In genomic region chr13:74111901-74112824, GRCh38 we compare ENCODE assay signal across 26 cellular contexts. TPM values are rescaled to one million over a fixed set of nuclear protein-coding genes. Genes with fewer than 3 reads are reported as not detected.
DNase-seq lines count a peak whose midpoint lies in the region; ATAC-seq and TF ChIP-seq lines count a peak whose summit lies in the region.
"Had no signal": no experiment of that assay in that cellular context is flagged by ENCODE, and none has a peak within 500 bp of the region (broad histone marks: within the 10 kb centered on the region; RNA-seq: fewer than 3 reads in every experiment).

No MANE protein-coding gene starts in this region.

- ATAC-seq in activated T-helper 17 cell treated with anti-CD3 and anti-CD28 coated beads, Interleukin-2, amount 50 U/mL, for 72 hours (replicated peaks): no peak
- peak; percentile 72 to 81 (median 78) for ATAC-seq in right lobe of liver
- ATAC-seq in aorta (ENCODE audit: low FRiP score): no peak
- no peak for ATAC-seq in SK-N-SH treated with all-trans-retinoic acid at 6 μM for 48 hours
- ATAC-seq: heart left ventricle, K562, left lung, upper lobe of right lung had no signal

- WGBS in mammary epithelial cell (ENCODE audit: low coverage, missing lambda C conversion rate): 51% methylated on average over 5 of the region's 5 CpGs
- WGBS in right lobe of liver (ENCODE audit: insufficient coverage, low coverage, low lambda C conversion rate, missing lambda C conversion rate): 16% methylated on average over 5 of the region's 5 CpGs
- 14 to 16% methylated on average over 5 of the region's 5 CpGs for WGBS in aorta, 2 donors
- WGBS in testis, 2 donors: 46 to 48% methylated on average over 5 of the region's 5 CpGs

- H3K9me3 ChIP-seq in mammary epithelial cell (replicated peaks; ENCODE audit: insufficient read depth, low read length) (no peaks in the 10 kb centered on the region), breast epithelium (no peaks in the 10 kb centered on the region), right lobe of liver (no peaks in the 10 kb centered on the region), aorta (ENCODE audit: control insufficient read depth, low read length) (no peaks in the 10 kb centered on the region), testis (no peaks in the 10 kb centered on the region)
- H3K9me3 ChIP-seq: left lung, SJCRH30, upper lobe of right lung had no signal

- no peak overlapping the region for H3K4me3 ChIP-seq in mammary epithelial cell (replicated peaks in 1 of 3; ENCODE audit: insufficient read depth in 1 of 3, low read depth in 2 of 3, low read length in 3 of 3)
- H3K4me3 ChIP-seq in breast epithelium: no peak overlapping the region
- H3K4me3 ChIP-seq in right lobe of liver: peak overlapping the region in 1 of 3 donors; percentile 15
- peak overlapping the region in 1 of 2 donors; percentile 26 for H3K4me3 ChIP-seq in aorta (ENCODE audit: low read length in 2 of 2)
- no peak overlapping the region for H3K4me3 ChIP-seq in testis
- H3K4me3 ChIP-seq: heart left ventricle, K562, left lung, MG63, SJCRH30, upper lobe of right lung had no signal

- TF ChIP-seq CTCF in mammary epithelial cell (conservative IDR thresholded peaks at IDR 0.05 in 1 of 2, IDR thresholded peaks at IDR 0.05 in 1 of 2; ENCODE audit: extremely low read depth in 1 of 2, insufficient read depth in 1 of 2, low read depth in 1 of 2, low read length in 2 of 2) (no peak), breast epithelium (IDR thresholded peaks at IDR 0.05) (no peak), right lobe of liver (IDR thresholded peaks at IDR 0.05) (peak in 1 of 4 donors; percentile 36), testis (IDR thresholded peaks at IDR 0.05) (no peak)

- CTCF ChIA-PET in mammary epithelial cell (lab: Charles Lee; ENCODE audit: low non-redundant PET): interaction anchor here (0.7 kb wide), 1 partner anchor 37 kb away, joined by 6 read pairs; no protein-coding TSS in a partner anchor

- H3K27ac ChIP-seq in mammary epithelial cell (ENCODE audit: insufficient read depth, low read depth, low read length) (no peak overlapping the region), breast epithelium (no peak overlapping the region), right lobe of liver (peak overlapping the region; percentile 15 to 73 (median 60)), aorta (ENCODE audit: low read depth in 1 of 2, low read length in 2 of 2) (peak overlapping the region; percentile 77 to 87), testis (no peak overlapping the region)
- H3K27ac ChIP-seq: C4-2B, epithelial cell of prostate, left lung, SJCRH30, upper lobe of right lung had no signal

- no TSS peak for BruUV-seq in mammary epithelial cell (replicated peaks; lab: Mats Ljungman, UMichigan)

- no peak overlapping the region for H3K9ac ChIP-seq in mammary epithelial cell (ENCODE audit: insufficient read depth, low read length)

- peaks cover 22% of the 10 kb centered on the region for H3K36me3 Mint-ChIP-seq in activated T-helper 17 cell treated with anti-CD3 and anti-CD28 coated beads, Interleukin-2, amount 50 U/mL, for 72 hours (ENCODE audit: low read depth)

- peak overlapping the region; percentile 26 for H3K4me3 Mint-ChIP-seq in activated T-helper 17 cell treated with anti-CD3 and anti-CD28 coated beads, Interleukin-2, amount 50 U/mL, for 72 hours
- H3K4me3 Mint-ChIP-seq: activated CD4-positive, alpha-beta T cell treated with anti-CD3 and anti-CD28 coated beads, Interleukin-2, amount 10 ng/mL, durations not matched to agents 7 days and 5 days had no signal

- no peak overlapping the region for H3K27ac Mint-ChIP-seq in activated T-helper 17 cell treated with anti-CD3 and anti-CD28 coated beads, Interleukin-2, amount 50 U/mL, for 72 hours
- H3K27ac Mint-ChIP-seq: activated CD4-positive, alpha-beta T cell treated with anti-CD3 and anti-CD28 coated beads, Interleukin-2, amount 10 ng/mL, durations not matched to agents 7 days and 5 days had no signal

- intact Hi-C loops in mammary epithelial cell (cut with micrococcal nuclease) (no loop called here), breast epithelium (cut with DNase I; ENCODE audit: low total_unique reads) (no loop called here), right lobe of liver (cut with DNase I) (no loop called here), aorta (cut with DNase I) (loop anchor here in 1 of 2 donors (2.0 kb wide), 1 partner anchor 49 kb away; no protein-coding TSS in a partner anchor), testis (cut with DNase I; ENCODE audit: low total_unique reads) (no loop called here)

- no peak overlapping the region for H2AFZ ChIP-seq in mammary epithelial cell (ENCODE audit: low read depth, low read length)

- TF ChIP-seq POLR2A in breast epithelium (IDR thresholded peaks at IDR 0.05): no peak
- no peak for TF ChIP-seq POLR2A in right lobe of liver (IDR thresholded peaks at IDR 0.05)
- no peak for TF ChIP-seq POLR2A in testis (IDR thresholded peaks at IDR 0.05)

- no peaks in the 10 kb centered on the region for H3K27me3 Mint-ChIP-seq in activated T-helper 17 cell treated with anti-CD3 and anti-CD28 coated beads, Interleukin-2, amount 50 U/mL, for 72 hours
- H3K27me3 Mint-ChIP-seq: activated CD4-positive, alpha-beta T cell treated with anti-CD3 and anti-CD28 coated beads, Interleukin-2, amount 10 ng/mL, durations not matched to agents 7 days and 5 days had no signal

- H3K36me3 ChIP-seq in mammary epithelial cell (ENCODE audit: insufficient read depth, low read length) (no peaks in the 10 kb centered on the region), breast epithelium (no peaks in the 10 kb centered on the region), right lobe of liver (no peaks in the 10 kb centered on the region), aorta (ENCODE audit: control insufficient read depth in 1 of 2, insufficient read depth in 2 of 2, low read length in 1 of 2) (no peaks in the 10 kb centered on the region), testis (ENCODE audit: low read depth, missing control alignments) (no peaks in the 10 kb centered on the region)
- H3K36me3 ChIP-seq: heart left ventricle, left lung, MG63, SJCRH30, upper lobe of right lung had no signal

- dilution Hi-C loops in mammary epithelial cell (cut with HindIII; ENCODE audit: low sequenced_read_pairs): no loop called here

- DNase-seq in mammary epithelial cell (no peak), breast epithelium (ENCODE audit: low spot score in 2 of 2) (no peak), right lobe of liver (no peak), aorta (no peak), GM19240 (ENCODE audit: insufficient read length, low spot score) (no peak), testis (no peak)
- DNase-seq: ACHN; activated CD4-positive, alpha-beta T cell treated with anti-CD3 and anti-CD28 coated beads, Interleukin-2, amount 10 ng/mL, durations not matched to agents 7 days and 5 days; activated CD8-positive, alpha-beta memory T cell treated with anti-CD3 and anti-CD28 coated beads, Interleukin-2, amount 50 U/mL, for 48 hours; activated effector memory CD4-positive, alpha-beta T cell treated with anti-CD3 and anti-CD28 coated beads, Interleukin-2, amount 50 U/mL, for 16 hours; amniotic stem cell; heart left ventricle; left lung; MG63; NCI-H1417; NCI-H2107; NCI-H446 treated with DMSO at 0.1 percent for 48 hours; NK-92 treated with Interleukin-12 subunit alpha and Interleukin-12 subunit beta, amount 100 ng/mL, for 24 hours; SJCRH30; stimulated activated CD4-positive, alpha-beta T cell treated with anti-CD3 and anti-CD28 coated beads, Interleukin-4, amount 100 ng/mL, for 24 hours; upper lobe of right lung had no signal

- H3K4me1 ChIP-seq in mammary epithelial cell (ENCODE audit: insufficient read depth, low read length) (peaks cover 14% of the 10 kb centered on the region), breast epithelium (no peaks in the 10 kb centered on the region), right lobe of liver (peaks cover 0 to 48% (median 9%) of the 10 kb centered on the region in 4 donors), aorta (ENCODE audit: control insufficient read depth in 1 of 2, insufficient read depth in 2 of 2, low read length in 2 of 2) (peaks cover 0 to 15% of the 10 kb centered on the region in 2 donors), testis (no peaks in the 10 kb centered on the region)
- H3K4me1 ChIP-seq: left lung, SJCRH30, upper lobe of right lung had no signal

- peaks cover 61% of the 10 kb centered on the region for H3K4me1 Mint-ChIP-seq in activated T-helper 17 cell treated with anti-CD3 and anti-CD28 coated beads, Interleukin-2, amount 50 U/mL, for 72 hours

- no peaks in the 10 kb centered on the region for H3K27me3 ChIP-seq in mammary epithelial cell (ENCODE audit: insufficient read depth, low read length)
- H3K27me3 ChIP-seq in breast epithelium: no peaks in the 10 kb centered on the region
- H3K27me3 ChIP-seq in right lobe of liver: no peaks in the 10 kb centered on the region
- H3K27me3 ChIP-seq in aorta (ENCODE audit: control insufficient read depth in 1 of 2, insufficient read depth in 2 of 2, low read length in 1 of 2): no peaks in the 10 kb centered on the region
- no peaks in the 10 kb centered on the region for H3K27me3 ChIP-seq in testis
- H3K27me3 ChIP-seq: heart left ventricle, left lung, MG63, SJCRH30, upper lobe of right lung had no signal

- no peaks in the 10 kb centered on the region for H4K20me1 ChIP-seq in mammary epithelial cell (ENCODE audit: insufficient read depth, low read length)

- peaks cover 77% of the 10 kb centered on the region for H3K79me2 ChIP-seq in mammary epithelial cell (ENCODE audit: insufficient read depth, low read length)

- in situ Hi-C loops in mammary epithelial cell (cut with MboI; ENCODE audit: low sequenced_read_pairs in 2 of 2): no loop called here

- peak overlapping the region; percentile 18 for H3K4me2 ChIP-seq in mammary epithelial cell (ENCODE audit: insufficient read depth, low read depth, low read length)

- H3K9me3 Mint-ChIP-seq in activated T-helper 17 cell treated with anti-CD3 and anti-CD28 coated beads, Interleukin-2, amount 50 U/mL, for 72 hours: peaks cover 12% of the 10 kb centered on the region

TF ChIP-seq in SK-N-SH treated with all-trans-retinoic acid at 6 μM for 48 hours, 23 proteins besides CTCF, POLR2A, EP300 and RAD21:
- TF ChIP-seq BACH2 (CRISPR knock-in tag; IDR thresholded peaks at IDR 0.05; ENCODE audit: borderline replicate concordance) (no peak), ZNF8 (CRISPR knock-in tag; IDR thresholded peaks at IDR 0.05) (no peak), CSDC2 (CRISPR knock-in tag; IDR thresholded peaks at IDR 0.05) (no peak)

RNA-seq across cellular contexts. Expression of gene KLF12, which starts 22.0 kb away (rescaled TPM):
- 10 to 100 TPM; 10.7 to 11.9 TPM for total RNA-seq in mammary epithelial cell
- polyA plus RNA-seq in mammary epithelial cell: 8.2 TPM
- 9.0 TPM for polyA minus RNA-seq in mammary epithelial cell
- total RNA-seq in breast epithelium: 10 to 100 TPM in 1 of 3 donors, 1 to 10 TPM in 2; 8.5 to 13.6 (median 9.8) TPM
- total RNA-seq in activated T-helper 17 cell treated with anti-CD3 and anti-CD28 coated beads, Interleukin-2, amount 50 U/mL, for 72 hours: 10 to 100 TPM; 14.3 to 30.5 TPM
- total RNA-seq in right lobe of liver: 10 to 100 TPM in 3 of 6 experiments, 1 to 10 TPM in 3; 6.0 to 20.7 (median 10.4) TPM
- total RNA-seq in aorta: 10 to 100 TPM; 29.5 to 30.9 TPM
- 1 to 10 TPM; 2.5 to 4.2 TPM for polyA plus RNA-seq in aorta
- 10 to 100 TPM in 1 of 2 donors, 1 to 10 TPM in 1; 8.5 to 10.8 TPM for total RNA-seq in testis
- 3.8 TPM for polyA plus RNA-seq in testis (ENCODE audit: insufficient read depth, low read depth, low replicate concordance)

Comparison
In these comparisons a context has a peak if more than half of its experiments do, and no peak if none do; other contexts are left out.
1. H3K27ac ChIP-seq: peak in right lobe of liver (3 of 3) and aorta (2 of 2); none in mammary epithelial cell (single experiment), breast epithelium (0 of 2) and testis (0 of 2).
2. ATAC-seq: peak in right lobe of liver (4 of 4); none in activated T-helper 17 cell treated with anti-CD3 and anti-CD28 coated beads, Interleukin-2, amount 50 U/mL, for 72 hours (single experiment), aorta (single experiment) and SK-N-SH treated with all-trans-retinoic acid at 6 μM for 48 hours (single experiment).